In genomic region chr17:57849163-57849873, GRCh38 we compare ENCODE assay signal across 7 cellular contexts. TPM values are rescaled to one million over a fixed set of nuclear protein-coding genes. Genes with fewer than 3 reads are reported as not detected.
A peak's percentile ranks its signal among the peaks of the same experiment; 100 is the strongest.
DNase-seq lines count a peak whose midpoint lies in the region; FAIRE-seq and TF ChIP-seq lines count a peak whose summit lies in the region.

No MANE protein-coding gene starts in this region.

- H3K27me3 ChIP-seq in GM23248 (replicated peaks; ENCODE audit: insufficient read depth) (no peaks in the 10 kb centered on the region), PC-9 (ENCODE audit: insufficient read depth, low read depth) (no peaks in the 10 kb centered on the region), esophagus (ENCODE audit: control insufficient read depth in 1 of 2, insufficient read depth in 2 of 2, low read length in 2 of 2) (no peaks in the 10 kb centered on the region)

- CTCF ChIA-PET in PC-9 (lab: Charles Lee), result interaction anchor here (0.6 kb wide), 1 partner anchor 109 kb away, joined by 6 read pairs; no protein-coding TSS in a partner anchor

- no peak for FAIRE-seq in urothelium cell line (lab: Jason Lieb, UNC)

- H3K36me3 ChIP-seq in GM23248 (ENCODE audit: low read depth) (peaks cover 8% of the 10 kb centered on the region; the same call in 1 of the 2 replicates), PC-9 (ENCODE audit: low read depth) (peaks cover 16% of the 10 kb centered on the region), esophagus (ENCODE audit: control insufficient read depth in 2 of 2, insufficient read depth in 2 of 2, low read length in 1 of 2) (no peaks in the 10 kb centered on the region)

- H3K4me3 ChIP-seq in GM23248 (peak overlapping the region; percentile 99), PC-9 (peak overlapping the region; percentile 72), esophagus (ENCODE audit: low read depth in 1 of 2, low read length in 2 of 2) (peak overlapping the region; percentile 76 to 97), retinal pigment epithelial cell (ENCODE audit: low read length) (peak overlapping the region; percentile 98)

- H3K4me2 ChIP-seq in GM23248 (ENCODE audit: unreplicated experiment), result peak overlapping the region; percentile 98
- H3K4me2 ChIP-seq in PC-9, result peak overlapping the region; percentile 99

- peaks cover 15% of the 10 kb centered on the region for H3F3A ChIP-seq in GM23248 (ENCODE audit: insufficient read depth)
- peaks cover 9% of the 10 kb centered on the region for H3F3A ChIP-seq in PC-9 (ENCODE audit: insufficient read depth, low read depth)

- H3K27ac ChIP-seq in GM23248, result peak overlapping the region; percentile 49
- no peak overlapping the region for H3K27ac ChIP-seq in PC-9
- H3K27ac ChIP-seq in esophagus (ENCODE audit: low read depth in 2 of 2, low read length in 1 of 2), result peak overlapping the region; percentile 50 to 99

- peak; percentile 32 for DNase-seq in GM23248
- no peak for DNase-seq in PC-9
- no peak for DNase-seq in retinal pigment epithelial cell (ENCODE audit: low read depth)
- DNase-seq in DMS153 (lab: John Stamatoyannopoulos, UW), result no peak
- DNase-seq in activated effector memory CD4-positive, alpha-beta T cell treated with Interleukin-2 at 50 U/mL for 16 hours, result no peak
- no peak for DNase-seq in urothelium cell line (ENCODE audit: low spot score)

- H4K20me1 ChIP-seq in GM23248 (ENCODE audit: insufficient read depth) (no peaks in the 10 kb centered on the region), PC-9 (ENCODE audit: insufficient read depth) (0 out of 2 replicates have a peak, but pooled peaks cover 5% of the 10 kb centered on the region)

- POLR2A ChIA-PET in PC-9 (lab: Charles Lee; ENCODE audit: unreplicated experiment), result interaction anchor here (0.5 to 0.6 kb wide), 2 partner anchors 139 to 140 kb away, joined by 3 to 5 read pairs; partner anchors contain the start of gene VEZF1

- peak overlapping the region; percentile 90 for H3K9ac ChIP-seq in GM23248

- H3K79me2 ChIP-seq in GM23248 (ENCODE audit: insufficient read depth) (peaks cover 42% of the 10 kb centered on the region), PC-9 (ENCODE audit: low read depth) (peaks cover 29% of the 10 kb centered on the region)

- peaks cover 14% of the 10 kb centered on the region for H3K4me1 ChIP-seq in GM23248 (ENCODE audit: insufficient read depth)
- peaks cover 24% of the 10 kb centered on the region for H3K4me1 ChIP-seq in PC-9 (replicated peaks; ENCODE audit: insufficient read depth)
- H3K4me1 ChIP-seq in esophagus (ENCODE audit: control insufficient read depth in 2 of 2, insufficient read depth in 2 of 2, low read length in 1 of 2), result peaks cover 4 to 7% of the 10 kb centered on the region in 2 donors

- TF ChIP-seq CTCF in PC-9 (conservative IDR thresholded peaks at IDR 0.05), result no peak
- no peak for TF ChIP-seq CTCF in retinal pigment epithelial cell (conservative IDR thresholded peaks at IDR 0.05; ENCODE audit: low read depth, low read length)

- H2AFZ ChIP-seq in GM23248 (peak overlapping the region; percentile 98), PC-9 (peak overlapping the region; percentile 81)

- no peaks in the 10 kb centered on the region for H3K9me2 ChIP-seq in GM23248 (ENCODE audit: insufficient read depth)
- no peaks in the 10 kb centered on the region for H3K9me2 ChIP-seq in PC-9 (ENCODE audit: insufficient read depth)

- in situ Hi-C loops in GM23248 (cut with MboI), result no loop called here

- TSS peak; percentile 60 for BruUV-seq in PC-9 (replicated peaks; lab: Mats Ljungman, UMichigan)

- intact Hi-C loops in PC-9 (cut with micrococcal nuclease; ENCODE audit: unreplicated experiment), result no loop called here

- WGBS in GM23248 (ENCODE audit: low coverage in 1 of 2, low lambda C conversion rate in 2 of 2, missing lambda C conversion rate in 2 of 2), 2 experiments, result 10 to 12% methylated on average over 27 of the region's 27 CpGs
- WGBS in esophagus, 2 donors, result 15 to 17% methylated on average over 27 of the region's 27 CpGs

- H3K9me3 ChIP-seq in GM23248 (ENCODE audit: low read depth), result no peaks in the 10 kb centered on the region
- H3K9me3 ChIP-seq in PC-9 (ENCODE audit: insufficient read depth, low read depth), result no peaks in the 10 kb centered on the region
- no peaks in the 10 kb centered on the region for H3K9me3 ChIP-seq in esophagus (ENCODE audit: control insufficient read depth in 2 of 2, insufficient read depth in 1 of 2, low read depth in 1 of 2, low read length in 1 of 2)

RNA-seq across cellular contexts. Expression of gene MRPS23, which starts 0.5 kb away (rescaled TPM):
- 24.8 and 33.4 TPM in 2 replicates for total RNA-seq in GM23248 (2014; rRNA removed; shearing (Covaris generic))
- polyA plus RNA-seq in GM23248 (2016; fragmentation: Nextera tagmentation; extraction: Ambion mirVana), result 60.5 and 61.1 TPM in 2 replicates
- total RNA-seq in PC-9 (2021), result 49.7 and 50.3 TPM in 2 replicates
- polyA plus RNA-seq in esophagus, result 10 to 100 TPM in 1 of 2 donors, 1 to 10 TPM in 1; 6.5 to 29.2 TPM
